Comparison of ENCODE assay signal across 9 cellular contexts in genomic region chr2:181123798-181124217, GRCh38.
DNase-seq lines count a peak whose midpoint lies in the region; ATAC-seq, FAIRE-seq and TF ChIP-seq lines count a peak whose summit lies in the region.
"Had no signal": no experiment of that assay in that cellular context is flagged by ENCODE, and none has a peak within 500 bp of the region (broad histone marks: within the 10 kb centered on the region; RNA-seq: fewer than 3 reads in every experiment).

No MANE protein-coding gene starts in this region.

- H3F3A ChIP-seq in PC-3 (ENCODE audit: low read length, unreplicated experiment) = no peaks in the 10 kb centered on the region

- intact Hi-C loops in PC-3 (cut with micrococcal nuclease) = no loop called here
- intact Hi-C loops in K562 (cut with micrococcal nuclease) = no loop called here
- intact Hi-C loops in psoas muscle (cut with DNase I) = no loop called here

- H3K27me3 ChIP-seq in PC-3 (ENCODE audit: low read length) (no peaks in the 10 kb centered on the region), K562 (ENCODE audit: control insufficient read depth in 2 of 2, insufficient read depth in 2 of 2, low read length in 2 of 2) (no peaks in the 10 kb centered on the region), psoas muscle (ENCODE audit: insufficient read depth in 3 of 3, low read length in 2 of 3) (no peaks in the 10 kb centered on the region)

- peak overlapping the region; percentile 63 for H3K4me3 Mint-ChIP-seq in stimulated activated naive CD8-positive, alpha-beta T cell treated with anti-CD3 and anti-CD28 coated beads, Interleukin-15, Interleukin-2, amounts not matched to agents 100 ng/mL and 50 ng/mL, for 24 hours

- FAIRE-seq in K562 (lab: Jason Lieb, UNC) = no peak

- no peaks in the 10 kb centered on the region for H3K9me3 Mint-ChIP-seq in stimulated activated naive CD8-positive, alpha-beta T cell treated with anti-CD3 and anti-CD28 coated beads, Interleukin-15, Interleukin-2, amounts not matched to agents 100 ng/mL and 50 ng/mL, for 24 hours

- no peak for TF ChIP-seq RAD21 in K562 (CRISPR knock-in tag; conservative IDR thresholded peaks at IDR 0.05 in 1 of 2, IDR thresholded peaks at IDR 0.05 in 1 of 2)

- H3K4me2 ChIP-seq in PC-3 (ENCODE audit: low read length) = no peak overlapping the region
- no peak overlapping the region for H3K4me2 ChIP-seq in K562 (ENCODE audit: insufficient read depth, low read length)

- H3K27me3 Mint-ChIP-seq in stimulated activated naive CD8-positive, alpha-beta T cell treated with anti-CD3 and anti-CD28 coated beads, Interleukin-15, Interleukin-2, amounts not matched to agents 100 ng/mL and 50 ng/mL, for 24 hours = no peaks in the 10 kb centered on the region

- BruUV-seq in PC-3 (replicated peaks; lab: Mats Ljungman, UMichigan) (no TSS peak), K562 (replicated peaks; lab: Mats Ljungman, UMichigan) (no TSS peak)

- CTCF ChIA-PET in PC-3 (lab: Charles Lee) = no interaction called here
- CTCF ChIA-PET in K562 (lab: Yijun Ruan, JAX; ENCODE audit: low intra/inter-chr PET ratio) = no interaction called here

- H3K36me3 ChIP-seq in PC-3 (ENCODE audit: low read depth, low read length) (no peaks in the 10 kb centered on the region), K562 (ENCODE audit: control insufficient read depth, insufficient read depth, low read length) (no peaks in the 10 kb centered on the region), psoas muscle (ENCODE audit: insufficient read depth in 1 of 2, low read depth in 1 of 2) (no peaks in the 10 kb centered on the region)

- peaks cover 60% of the 10 kb centered on the region for H3K4me1 Mint-ChIP-seq in stimulated activated naive CD8-positive, alpha-beta T cell treated with anti-CD3 and anti-CD28 coated beads, Interleukin-15, Interleukin-2, amounts not matched to agents 100 ng/mL and 50 ng/mL, for 24 hours (ENCODE audit: low read depth)

- in situ Hi-C loops in K562 (cut with MboI) = no loop called here

- H3K36me3 Mint-ChIP-seq in stimulated activated naive CD8-positive, alpha-beta T cell treated with anti-CD3 and anti-CD28 coated beads, Interleukin-15, Interleukin-2, amounts not matched to agents 100 ng/mL and 50 ng/mL, for 24 hours (ENCODE audit: low read depth) = no peaks in the 10 kb centered on the region

- H3K27ac ChIP-seq in PC-3 (ENCODE audit: low read length) = no peak overlapping the region
- H3K27ac ChIP-seq in K562 (ENCODE audit: extremely low read depth, low read depth, low read length) = no peak overlapping the region
- H3K27ac ChIP-seq in psoas muscle = no peak overlapping the region
- H3K27ac ChIP-seq: VCaP had no signal

- H2AFZ ChIP-seq in PC-3 (ENCODE audit: low read length) (peak overlapping the region; percentile 7; the same call in 1 of the 2 replicates), K562 (ENCODE audit: low read depth, low read length) (no peak overlapping the region)

- WGBS in K562 (ENCODE audit: insufficient coverage, low coverage, missing lambda C conversion rate) = 0% methylated on average over 2 of the region's 2 CpGs
- WGBS in psoas muscle, 3 donors = 61 to 81% (median 80%) methylated on average over 2 of the region's 2 CpGs

- peak; percentile 18 for DNase-seq in NCI-H748 (lab: John Stamatoyannopoulos, UW; ENCODE audit: unreplicated experiment)
- no peak for DNase-seq in NCI-H748 treated with DMSO at 0.1 percent for 48 hours (lab: John Stamatoyannopoulos, UW)
- DNase-seq in PC-3 = no peak
- DNase-seq in K562 (ENCODE audit: extremely low read depth in 1 of 4, low spot score in 3 of 4) = no peak
- DNase-seq in psoas muscle = no peak
- no peak for DNase-seq in DMS114 treated with DMSO at 0.1 percent for 48 hours (lab: John Stamatoyannopoulos, UW; ENCODE audit: unreplicated experiment)

- H3K9ac ChIP-seq in PC-3 (ENCODE audit: low read length) (no peak overlapping the region), K562 (ENCODE audit: insufficient read depth in 1 of 2, low read depth in 2 of 2, low read length in 2 of 2) (no peak overlapping the region)

- no peak overlapping the region for H3K4me3 ChIP-seq in PC-3 (ENCODE audit: low read length)
- no peak overlapping the region for H3K4me3 ChIP-seq in K562
- H3K4me3 ChIP-seq in psoas muscle = no peak overlapping the region

- peak overlapping the region; percentile 88 for H3K27ac Mint-ChIP-seq in stimulated activated naive CD8-positive, alpha-beta T cell treated with anti-CD3 and anti-CD28 coated beads, Interleukin-15, Interleukin-2, amounts not matched to agents 100 ng/mL and 50 ng/mL, for 24 hours

- no peak for TF ChIP-seq POLR2A in K562 (conservative IDR thresholded peaks at IDR 0.05)

- peak; percentile 88 for ATAC-seq in HG02884 (IDR thresholded peaks at IDR 0.05; ENCODE audit: unreplicated experiment)
- ATAC-seq in PC-3 = no peak
- peak; percentile 27; the same call in 1 of the 3 replicates for ATAC-seq in K562
- ATAC-seq in psoas muscle = no peak

- TF ChIP-seq EP300 in K562 (IDR thresholded peaks at IDR 0.05; ENCODE audit: low read length) = no peak

- POLR2A ChIA-PET in PC-3 (lab: Charles Lee; ENCODE audit: unreplicated experiment) = no interaction called here
- POLR2A ChIA-PET in K562 (lab: Yijun Ruan, JAX) = no interaction called here

- H3K9me2 ChIP-seq in PC-3 (replicated peaks; ENCODE audit: low read length) = no peaks in the 10 kb centered on the region

- H3K4me1 ChIP-seq in PC-3 (ENCODE audit: insufficient read depth, low read length) = peaks cover 22% of the 10 kb centered on the region
- H3K4me1 ChIP-seq in K562 (replicated peaks in 1 of 2; ENCODE audit: control insufficient read depth in 2 of 2, insufficient read depth in 2 of 2, low read length in 2 of 2) = no peaks in the 10 kb centered on the region
- no peaks in the 10 kb centered on the region for H3K4me1 ChIP-seq in psoas muscle

- H3K79me2 ChIP-seq in PC-3 (ENCODE audit: low read length) (no peaks in the 10 kb centered on the region), K562 (ENCODE audit: control insufficient read depth, insufficient read depth, low read length) (no peaks in the 10 kb centered on the region)

- no peak for TF ChIP-seq CTCF in PC-3 (conservative IDR thresholded peaks at IDR 0.05; ENCODE audit: low read depth, low read length)
- TF ChIP-seq CTCF in K562 (IDR thresholded peaks at IDR 0.05 in 2 of 3, conservative IDR thresholded peaks at IDR 0.05 in 1 of 3; ENCODE audit: insufficient read depth in 2 of 3, low read depth in 1 of 3, low read length in 3 of 3) = no peak
- no peak for TF ChIP-seq CTCF in psoas muscle (IDR thresholded peaks at IDR 0.05)

- H3K9me3 ChIP-seq in PC-3 (ENCODE audit: low read length) = no peaks in the 10 kb centered on the region
- no peaks in the 10 kb centered on the region for H3K9me3 ChIP-seq in K562 (replicated peaks; ENCODE audit: control insufficient read depth, insufficient read depth, low read depth, low read length)
- H3K9me3 ChIP-seq in psoas muscle = no peaks in the 10 kb centered on the region

- H4K20me1 ChIP-seq in PC-3 (ENCODE audit: low read length) = no peaks in the 10 kb centered on the region
- H4K20me1 ChIP-seq in K562 (replicated peaks; ENCODE audit: control insufficient read depth, insufficient read depth, low read length) = no peaks in the 10 kb centered on the region

- no peaks in the 10 kb centered on the region for H3K9me1 ChIP-seq in K562 (ENCODE audit: control insufficient read depth, insufficient read depth, low read length)

TF ChIP-seq in K562, 482 proteins besides CTCF, POLR2A, EP300 and RAD21 (continues in another document):
- no peak for TF ChIP-seq YY1 (IDR thresholded peaks at IDR 0.05; ENCODE audit: borderline replicate concordance in 1 of 3, control insufficient read depth in 1 of 3, extremely low read depth in 1 of 3, insufficient read depth in 3 of 3, insufficient read length in 1 of 3, insufficient replicate concordance in 2 of 3, low read depth in 1 of 3, low read length in 2 of 3)

Comparison
In these comparisons a context has a peak if more than half of its experiments do, and no peak if none do; other contexts are left out.
1. ATAC-seq: peak in HG02884 (single experiment) and K562 (single experiment); none in PC-3 (single experiment) and psoas muscle (0 of 4).